8 cellular contexts compared by ENCODE assay signal in the genomic region with DNA sequence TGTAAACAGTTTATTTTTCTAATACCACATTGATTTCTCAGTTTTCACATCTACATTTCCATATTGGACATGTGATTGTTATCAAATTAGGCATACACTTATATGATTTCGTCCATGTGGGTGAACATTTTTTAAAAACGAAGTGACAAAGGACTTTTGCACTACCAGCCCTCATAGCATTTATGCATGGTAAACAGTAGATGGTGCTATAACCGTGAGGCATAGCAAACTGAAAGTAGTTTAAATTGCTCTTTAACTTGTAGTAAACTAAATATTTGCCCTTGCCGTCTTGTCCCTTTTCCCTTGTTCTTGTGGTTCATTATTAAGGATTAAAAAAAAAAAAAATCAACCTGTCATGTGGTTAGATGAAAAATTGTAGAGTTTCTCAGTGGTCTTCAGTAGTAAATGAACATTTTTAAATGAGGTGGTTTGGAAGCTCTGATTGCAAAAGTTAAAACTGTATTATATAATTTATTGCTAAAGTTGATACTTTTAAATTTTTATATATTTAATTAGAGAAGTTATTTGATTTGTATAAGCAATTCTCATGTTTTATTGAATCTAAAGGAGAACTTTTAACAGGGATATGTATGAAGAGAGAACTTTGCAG. TPM values are rescaled to one million over a fixed set of nuclear protein-coding genes. Genes with fewer than 3 reads are reported as not detected.
A peak's percentile ranks its signal among the peaks of the same experiment; 100 is the strongest.
DNase-seq lines count a peak whose midpoint lies in the region; ATAC-seq and TF ChIP-seq lines count a peak whose summit lies in the region.

No MANE protein-coding gene starts in this region.

- H3K27me3 ChIP-seq in gastroesophageal sphincter, result no peaks in the 10 kb centered on the region

- peak overlapping the region; percentile 46 for H3K4me3 Mint-ChIP-seq in activated CD4-positive, alpha-beta memory T cell treated with anti-CD3 and anti-CD28 coated beads, Interleukin-2, amount 10 ng/mL, durations not matched to agents 7 days and 5 days
- no peak overlapping the region for H3K4me3 Mint-ChIP-seq in progenitor cell of endocrine pancreas (ENCODE audit: low read depth)

- TF ChIP-seq CTCF in gastroesophageal sphincter (IDR thresholded peaks at IDR 0.05), result peak; percentile 59 to 80 (median 70)
- TF ChIP-seq CTCF in progenitor cell of endocrine pancreas (IDR thresholded peaks at IDR 0.05; ENCODE audit: unreplicated experiment), result peak; percentile 74

- H3K4me1 Mint-ChIP-seq in activated CD4-positive, alpha-beta memory T cell treated with anti-CD3 and anti-CD28 coated beads, Interleukin-2, amount 10 ng/mL, durations not matched to agents 7 days and 5 days, result peaks cover 6% of the 10 kb centered on the region
- peaks cover 11% of the 10 kb centered on the region for H3K4me1 Mint-ChIP-seq in progenitor cell of endocrine pancreas (ENCODE audit: low read depth)

- H3K9me3 ChIP-seq in gastroesophageal sphincter, result no peaks in the 10 kb centered on the region

- WGBS in gastroesophageal sphincter (ENCODE audit: low coverage in 1 of 2), 2 donors, result 0% methylated on average over 4 of the region's 4 CpGs

- no peak for TF ChIP-seq EP300 in gastroesophageal sphincter (IDR thresholded peaks at IDR 0.05)

- H3K9me3 Mint-ChIP-seq in activated CD4-positive, alpha-beta memory T cell treated with anti-CD3 and anti-CD28 coated beads, Interleukin-2, amount 10 ng/mL, durations not matched to agents 7 days and 5 days, result no peaks in the 10 kb centered on the region
- H3K9me3 Mint-ChIP-seq in progenitor cell of endocrine pancreas (ENCODE audit: low read depth), result no peaks in the 10 kb centered on the region

- TF ChIP-seq POLR2A in gastroesophageal sphincter (IDR thresholded peaks at IDR 0.05), result no peak

- H3K4me3 ChIP-seq in gastroesophageal sphincter, result peak overlapping the region; percentile 28 to 46

- DNase-seq in CD1c-positive myeloid dendritic cell (ENCODE audit: extremely low spot score) (peak; percentile 67), NCI-H146 treated with DMSO at 0.1 percent for 48 hours (lab: John Stamatoyannopoulos, UW; ENCODE audit: unreplicated experiment) (peak; percentile 47), progenitor cell of endocrine pancreas (ENCODE audit: low spot score, unreplicated experiment) (no peak), OCI-M2 (lab: John Stamatoyannopoulos, UW; ENCODE audit: unreplicated experiment) (no peak)
- DNase-seq in activated CD4-positive, alpha-beta memory T cell treated with anti-CD3 and anti-CD28 coated beads, Interleukin-2, amount 10 ng/mL, durations not matched to agents 7 days and 5 days, result no peak

- H3K36me3 Mint-ChIP-seq in activated CD4-positive, alpha-beta memory T cell treated with anti-CD3 and anti-CD28 coated beads, Interleukin-2, amount 10 ng/mL, durations not matched to agents 7 days and 5 days (ENCODE audit: low read depth), result no peaks in the 10 kb centered on the region
- no peaks in the 10 kb centered on the region for H3K36me3 Mint-ChIP-seq in progenitor cell of endocrine pancreas (ENCODE audit: insufficient read depth)

- peaks cover 0 to 42% (median 0%) of the 10 kb centered on the region in 3 donors for H3K4me1 ChIP-seq in gastroesophageal sphincter

- CTCF ChIA-PET in activated CD4-positive, alpha-beta memory T cell treated with anti-CD3 and anti-CD28 coated beads, Interleukin-2, amount 10 ng/mL, durations not matched to agents 7 days and 5 days (lab: Charles Lee), result interaction anchor here (0.7 to 1.8 kb wide), 5 partner anchors 9 to 1822 kb away, joined by 3 to 8 read pairs (median 3); no protein-coding TSS in a partner anchor

- H3K27ac ChIP-seq in gastroesophageal sphincter, result no peak overlapping the region

- POLR2A ChIA-PET in activated CD4-positive, alpha-beta memory T cell treated with anti-CD3 and anti-CD28 coated beads, Interleukin-2, amount 10 ng/mL, durations not matched to agents 7 days and 5 days (lab: Charles Lee), result interaction anchor here (1.0 kb wide), 1 partner anchor 59 kb away, joined by 8 read pairs; a partner anchor contains a TSS

- no peaks in the 10 kb centered on the region for H3K36me3 ChIP-seq in gastroesophageal sphincter

- H3K27ac Mint-ChIP-seq in activated CD4-positive, alpha-beta memory T cell treated with anti-CD3 and anti-CD28 coated beads, Interleukin-2, amount 10 ng/mL, durations not matched to agents 7 days and 5 days, result no peak overlapping the region
- peak overlapping the region; percentile 66 for H3K27ac Mint-ChIP-seq in progenitor cell of endocrine pancreas

- peak; percentile 88 for ATAC-seq in GM18508 (IDR thresholded peaks at IDR 0.05; ENCODE audit: insufficient read depth, unreplicated experiment)
- peak; percentile 94 for ATAC-seq in HG02885 (IDR thresholded peaks at IDR 0.05; ENCODE audit: poor library complexity, unreplicated experiment)
- ATAC-seq in gastroesophageal sphincter, result peak; percentile 70

- no peaks in the 10 kb centered on the region for H3K27me3 Mint-ChIP-seq in activated CD4-positive, alpha-beta memory T cell treated with anti-CD3 and anti-CD28 coated beads, Interleukin-2, amount 10 ng/mL, durations not matched to agents 7 days and 5 days
- no peaks in the 10 kb centered on the region for H3K27me3 Mint-ChIP-seq in progenitor cell of endocrine pancreas

RNA-seq across cellular contexts. Expression of a gene that starts 24.0 kb away (rescaled TPM):
- not detected for total RNA-seq in activated CD4-positive, alpha-beta memory T cell treated with anti-CD3 and anti-CD28 coated beads, Interleukin-2, amount 10 ng/mL, durations not matched to agents 7 days and 5 days
- under 1 TPM in 1 of 4 donors, not detected in 3; 0.74 TPM for total RNA-seq in gastroesophageal sphincter
- not detected in 2 replicates for total RNA-seq in progenitor cell of endocrine pancreas

RNA-seq across cellular contexts. Expression of a gene that starts 24.5 kb away (rescaled TPM):
- total RNA-seq in activated CD4-positive, alpha-beta memory T cell treated with anti-CD3 and anti-CD28 coated beads, Interleukin-2, amount 10 ng/mL, durations not matched to agents 7 days and 5 days, result 10 to 100 TPM in 1 of 2 experiments, 1 to 10 TPM in 1; 9.8 to 11.0 TPM
- total RNA-seq in gastroesophageal sphincter (10 to 100 TPM; 10.8 to 22.5 (median 15.3) TPM), progenitor cell of endocrine pancreas (15.1 and 15.2 TPM in 2 replicates)

RNA-seq across cellular contexts. Expression of a gene that starts 30.7 kb away (rescaled TPM):
- under 1 TPM; 0.35 to 0.50 TPM for total RNA-seq in activated CD4-positive, alpha-beta memory T cell treated with anti-CD3 and anti-CD28 coated beads, Interleukin-2, amount 10 ng/mL, durations not matched to agents 7 days and 5 days
- total RNA-seq in gastroesophageal sphincter (10 to 100 TPM; 29.3 to 91.1 (median 42.1) TPM), progenitor cell of endocrine pancreas (9.4 and 12.4 TPM in 2 replicates)

RNA-seq across cellular contexts. Expression of a gene that starts 58.3 kb away (rescaled TPM):
- 10 to 100 TPM in 1 of 2 experiments, 1 to 10 TPM in 1; 9.4 to 10.4 TPM for total RNA-seq in activated CD4-positive, alpha-beta memory T cell treated with anti-CD3 and anti-CD28 coated beads, Interleukin-2, amount 10 ng/mL, durations not matched to agents 7 days and 5 days
- total RNA-seq in gastroesophageal sphincter (1 to 10 TPM; 5.2 to 9.6 (median 7.5) TPM), progenitor cell of endocrine pancreas (4.2 and 4.4 TPM in 2 replicates)

RNA-seq across cellular contexts. Expression of a gene that starts 58.5 kb away (rescaled TPM):
- 10 to 100 TPM; 15.2 to 16.1 TPM for total RNA-seq in activated CD4-positive, alpha-beta memory T cell treated with anti-CD3 and anti-CD28 coated beads, Interleukin-2, amount 10 ng/mL, durations not matched to agents 7 days and 5 days
- total RNA-seq in gastroesophageal sphincter (10 to 100 TPM in 2 of 4 donors, 1 to 10 TPM in 2; 4.7 to 12.8 (median 9.2) TPM), progenitor cell of endocrine pancreas (15.3 and 16.7 TPM in 2 replicates)

Comparison
In these comparisons a context has a peak if more than half of its experiments do, and no peak if none do; other contexts are left out.
1. DNase-seq: peak in CD1c-positive myeloid dendritic cell (single experiment) and NCI-H146 treated with DMSO at 0.1 percent for 48 hours (single experiment); none in activated CD4-positive, alpha-beta memory T cell treated with anti-CD3 and anti-CD28 coated beads, Interleukin-2, amount 10 ng/mL, durations not matched to agents 7 days and 5 days (single experiment), progenitor cell of endocrine pancreas (single experiment) and OCI-M2 (single experiment).
2. Peak in every context shown above with its lines, with median percentiles within 50 percentile points of each other: ATAC-seq.